ENCODE assay signal across 1 cellular context in genomic region chr4:103720661-103721060, GRCh38.
TF ChIP-seq lines count a peak whose summit lies in the region.

No MANE protein-coding gene starts in this region.

TF ChIP-seq in H1, 55 proteins besides CTCF, POLR2A, EP300 and RAD21:
- no peak for TF ChIP-seq CREB1 (IDR thresholded peaks at IDR 0.05)
- no peak for TF ChIP-seq POU5F1 (IDR thresholded peaks at IDR 0.05; ENCODE audit: low read depth, low read length)
- no peak for TF ChIP-seq MAX (IDR thresholded peaks at IDR 0.05)
- no peak for TF ChIP-seq RXRA (IDR thresholded peaks at IDR 0.05; ENCODE audit: insufficient read depth, low read depth, low read length)
- no peak for TF ChIP-seq SAP30 (IDR thresholded peaks at IDR 0.05; ENCODE audit: insufficient read depth, insufficient replicate concordance, low read length)
